ENCODE assay signal across 16 cellular contexts in the genomic region with DNA sequence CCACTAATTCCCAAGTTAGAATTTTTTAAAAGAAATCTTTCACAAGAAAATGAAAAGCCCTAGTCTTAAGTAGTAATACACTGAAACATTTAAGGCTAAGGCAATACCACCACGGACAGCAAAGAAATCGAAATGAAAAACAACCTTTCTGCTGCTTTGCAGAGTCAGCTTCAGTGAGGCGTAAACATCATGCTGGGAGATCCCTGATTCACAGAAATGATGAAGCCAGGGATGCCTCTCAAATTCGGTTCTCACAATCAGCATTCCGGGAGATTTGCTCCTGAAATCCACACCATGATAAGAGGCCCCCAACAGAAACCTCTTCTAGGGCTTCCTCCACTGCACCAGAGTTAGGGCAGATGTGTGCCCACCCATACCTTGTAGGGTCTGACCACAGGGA. TPM values are rescaled to one million over a fixed set of nuclear protein-coding genes. Genes with fewer than 3 reads are reported as not detected.
DNase-seq lines count a peak whose midpoint lies in the region; ATAC-seq and TF ChIP-seq lines count a peak whose summit lies in the region.
"Had no signal": no experiment of that assay in that cellular context is flagged by ENCODE, and none has a peak within 500 bp of the region (broad histone marks: within the 10 kb centered on the region; RNA-seq: fewer than 3 reads in every experiment).

No MANE protein-coding gene starts in this region.

- peaks cover 16% of the 10 kb centered on the region for H3K9me3 Mint-ChIP-seq in GM23338

- H3K9me2 ChIP-seq in GM23338 (ENCODE audit: insufficient read depth) = no peaks in the 10 kb centered on the region

- TF ChIP-seq CTCF in GM23338 (conservative IDR thresholded peaks at IDR 0.05; ENCODE audit: low read depth in 2 of 2) = no peak
- TF ChIP-seq CTCF in fibroblast of villous mesenchyme (IDR thresholded peaks at IDR 0.05; ENCODE audit: insufficient read depth, low read depth, low read length) = no peak
- TF ChIP-seq CTCF in gastrocnemius medialis (IDR thresholded peaks at IDR 0.05 in 4 of 5, conservative IDR thresholded peaks at IDR 0.05 in 1 of 5) = no peak
- TF ChIP-seq CTCF in heart right ventricle (IDR thresholded peaks at IDR 0.05) = no peak

- H3K4me1 ChIP-seq in GM23338 (ENCODE audit: insufficient read depth) (peaks cover 35% of the 10 kb centered on the region), gastrocnemius medialis (peaks cover 11 to 17% of the 10 kb centered on the region in 2 donors), heart right ventricle (peaks cover 8 to 75% (median 46%) of the 10 kb centered on the region in 9 donors)

- no peaks in the 10 kb centered on the region for H3F3A ChIP-seq in GM23338 (replicated peaks; ENCODE audit: low read depth)

- in situ Hi-C loops in gastrocnemius medialis (cut with MboI; ENCODE audit: low sequenced_read_pairs in 4 of 4) = loop anchor here in 1 of 4 donors (25.0 kb wide), 1 partner anchor 99 kb away; no protein-coding TSS in a partner anchor

- peak overlapping the region; percentile 85; the same call in 1 of the 2 replicates for H3K27ac Mint-ChIP-seq in GM23338
- H3K27ac Mint-ChIP-seq: type B pancreatic cell had no signal

- peaks cover 86% of the 10 kb centered on the region for H3K79me2 ChIP-seq in GM23338 (replicated peaks; ENCODE audit: insufficient read depth)

- H3K4me2 ChIP-seq in GM23338 = peak overlapping the region; percentile 60; the same call in 1 of the 2 replicates

- peaks cover 55% of the 10 kb centered on the region for H3K4me1 Mint-ChIP-seq in GM23338

- H3K27me3 ChIP-seq in GM23338 (ENCODE audit: insufficient read depth) (no peaks in the 10 kb centered on the region), gastrocnemius medialis (no peaks in the 10 kb centered on the region), heart right ventricle (no peaks in the 10 kb centered on the region)

- H3K9me3 ChIP-seq in gastrocnemius medialis = no peaks in the 10 kb centered on the region
- H3K9me3 ChIP-seq in heart right ventricle = peaks cover 0 to 3% (median 0%) of the 10 kb centered on the region in 11 donors

- 80 to 84% methylated on average over 5 of the region's 5 CpGs for WGBS in heart right ventricle, 2 donors

- peaks cover 35% of the 10 kb centered on the region for H3K36me3 Mint-ChIP-seq in GM23338 (ENCODE audit: low read depth)

- H4K20me1 ChIP-seq in GM23338 (replicated peaks; ENCODE audit: insufficient read depth) = peaks cover 22% of the 10 kb centered on the region

- H3K4me3 ChIP-seq in GM23338 (no peak overlapping the region), fibroblast of villous mesenchyme (ENCODE audit: low read depth, low read length) (no peak overlapping the region), gastrocnemius medialis (no peak overlapping the region), heart right ventricle (no peak overlapping the region)

- peak; percentile 32; the same call in 2 of the 3 replicates for ATAC-seq in GM23338
- no peak for ATAC-seq in gastrocnemius medialis
- no peak for ATAC-seq in heart right ventricle
- ATAC-seq: left colon had no signal

- DNase-seq in GM23338 (ENCODE audit: low spot score) (peak; percentile 32), amniotic epithelial cell (ENCODE audit: low read depth) (peak; percentile 74), fibroblast of villous mesenchyme (ENCODE audit: low read depth) (peak; percentile 45), gastrocnemius medialis (no peak), SW480 (ENCODE audit: low spot score) (no peak), amniotic stem cell (lab: John Stamatoyannopoulos, UW) (no peak), germinal center (ENCODE audit: low spot score) (no peak), heart right ventricle (no peak)
- DNase-seq: activated CD8-positive, alpha-beta memory T cell treated with anti-CD3 and anti-CD28 coated beads, Interleukin-2, amount 50 U/mL, for 4 hours; DMS153; glutamatergic neuron; stimulated activated CD4-positive, alpha-beta T cell treated with anti-CD3 and anti-CD28 coated beads, Interleukin-12 subunit alpha, Interleukin-12 subunit beta, amount 100 ng/mL, for 4 hours had no signal

- H3K27ac ChIP-seq in GM23338 (ENCODE audit: low read depth) (peak overlapping the region; percentile 78; the same call in 1 of the 2 replicates), gastrocnemius medialis (peak overlapping the region in 3 of 4 donors; percentile 16 to 61 (median 31)), heart right ventricle (peak overlapping the region in 2 of 10 donors; percentile 69 to 71)

- intact Hi-C loops in gastrocnemius medialis (cut with DNase I; ENCODE audit: low total_unique reads) = no loop called here
- intact Hi-C loops in heart right ventricle (cut with DNase I) = no loop called here

- H2AFZ ChIP-seq in GM23338 = no peak overlapping the region

- no peak for TF ChIP-seq POLR2A in gastrocnemius medialis (IDR thresholded peaks at IDR 0.05)

- H3K27me3 Mint-ChIP-seq in GM23338 (ENCODE audit: insufficient read depth, low read depth, poor library complexity) = peaks cover 5% of the 10 kb centered on the region
- H3K27me3 Mint-ChIP-seq: type B pancreatic cell had no signal

- H3K36me3 ChIP-seq in GM23338 (ENCODE audit: insufficient read depth) = peaks cover 9% of the 10 kb centered on the region
- H3K36me3 ChIP-seq in gastrocnemius medialis = peaks cover 0 to 2% of the 10 kb centered on the region in 2 donors
- H3K36me3 ChIP-seq in heart right ventricle = peaks cover 0 to 37% (median 3%) of the 10 kb centered on the region in 9 donors

- H3K4me3 Mint-ChIP-seq in GM23338 = no peak overlapping the region
- H3K4me3 Mint-ChIP-seq: type B pancreatic cell had no signal

TF ChIP-seq in GM23338, 12 proteins besides CTCF, POLR2A, EP300 and RAD21 (continues in another document):
- no peak for TF ChIP-seq ZNF331 (CRISPR knock-in tag; IDR thresholded peaks at IDR 0.05; ENCODE audit: low read depth)
- TF ChIP-seq EZH2phosphoT487 (IDR thresholded peaks at IDR 0.05; ENCODE audit: unreplicated experiment) = no peak
- no peak for TF ChIP-seq STAT1 (IDR thresholded peaks at IDR 0.05; ENCODE audit: unreplicated experiment)
- TF ChIP-seq REST (IDR thresholded peaks at IDR 0.05; ENCODE audit: unreplicated experiment) = no peak

RNA-seq across cellular contexts. Expression of gene RRBP1, which starts 18.6 kb away (rescaled TPM):
- 105 and 109 TPM in 2 replicates for total RNA-seq in GM23338 (2014; rRNA removed; shearing (Covaris generic))
- 113 and 125 TPM in 2 replicates for polyA plus RNA-seq in GM23338 (2016; fragmentation: Nextera tagmentation; extraction: Ambion mirVana)
- total RNA-seq in fibroblast of villous mesenchyme = 123 and 136 TPM in 2 replicates
- 10 to 100 TPM; 14.1 to 22.7 (median 17.9) TPM for total RNA-seq in gastrocnemius medialis
- 10 to 100 TPM; 23.5 to 71.3 (median 29.0) TPM for total RNA-seq in heart right ventricle
- 10 to 100 TPM; 29.3 to 41.9 TPM for polyA plus RNA-seq in heart right ventricle

RNA-seq across cellular contexts. Expression of gene BANF2, which starts 36.3 kb away (rescaled TPM):
- total RNA-seq in GM23338 (2014; rRNA removed; shearing (Covaris generic)) = not detected in 2 replicates
- polyA plus RNA-seq in GM23338 (2016; fragmentation: Nextera tagmentation; extraction: Ambion mirVana) (not detected in 2 replicates), heart right ventricle (not detected)
- total RNA-seq in fibroblast of villous mesenchyme (not detected in 2 replicates), gastrocnemius medialis (not detected), heart right ventricle (not detected)
- total RNA-seq: HT1080, left colon had no signal
- polyA plus RNA-seq: neural cell had no signal

Comparison
In these comparisons a context has a peak if more than half of its experiments do, and no peak if none do; other contexts are left out.
1. DNase-seq: peak in GM23338 (single experiment), amniotic epithelial cell (single experiment) and fibroblast of villous mesenchyme (single experiment); none in gastrocnemius medialis (0 of 2), SW480 (single experiment), amniotic stem cell (single experiment), germinal center (single experiment) and heart right ventricle (0 of 2).